ENCODE assay signal across 9 cellular contexts in genomic region chr20:48295966-48296421, GRCh38.
DNase-seq lines count a peak whose midpoint lies in the region; ATAC-seq and TF ChIP-seq lines count a peak whose summit lies in the region.
"Had no signal": no experiment of that assay in that cellular context is flagged by ENCODE, and none has a peak within 500 bp of the region (broad histone marks: within the 10 kb centered on the region; RNA-seq: fewer than 3 reads in every experiment).

No MANE protein-coding gene starts in this region.

- H3K36me3 ChIP-seq in brain microvascular endothelial cell (replicated peaks) = no peaks in the 10 kb centered on the region
- no peaks in the 10 kb centered on the region for H3K36me3 ChIP-seq in effector memory CD4-positive, alpha-beta T cell (ENCODE audit: control insufficient read depth, insufficient read depth, low read length)
- H3K36me3 ChIP-seq: WERI-Rb-1 had no signal

- H3K27me3 ChIP-seq in brain microvascular endothelial cell (replicated peaks) = no peaks in the 10 kb centered on the region
- no peaks in the 10 kb centered on the region for H3K27me3 ChIP-seq in effector memory CD4-positive, alpha-beta T cell (replicated peaks; ENCODE audit: control insufficient read depth, insufficient read depth, low read length, poor library complexity, severe bottlenecking)

- no peaks in the 10 kb centered on the region for H3K4me1 ChIP-seq in effector memory CD4-positive, alpha-beta T cell (ENCODE audit: control insufficient read depth, insufficient read depth, low read length, poor library complexity, severe bottlenecking)

- in situ Hi-C loops in brain microvascular endothelial cell (cut with HindIII; ENCODE audit: low pct_ligation_motif_present, low sequenced_read_pairs) = no loop called here
- in situ Hi-C loops in G401 (cut with HindIII; ENCODE audit: low sequenced_read_pairs) = no loop called here

- intact Hi-C loops in left colon (cut with DNase I, micrococcal nuclease) = no loop called here

- H3K4me3 ChIP-seq in brain microvascular endothelial cell (ENCODE audit: low read depth, low read length) = no peak overlapping the region
- H3K4me3 ChIP-seq in effector memory CD4-positive, alpha-beta T cell (ENCODE audit: insufficient read depth, low read depth, low read length, poor library complexity, severe bottlenecking) = no peak overlapping the region

- no peak for TF ChIP-seq CTCF in brain microvascular endothelial cell (IDR thresholded peaks at IDR 0.05; ENCODE audit: low read depth, low read length, missing control alignments)

- H3K9me3 ChIP-seq in effector memory CD4-positive, alpha-beta T cell (ENCODE audit: control insufficient read depth, low read length) = no peaks in the 10 kb centered on the region

- DNase-seq in M059J (ENCODE audit: low read depth) (peak; percentile 70), brain microvascular endothelial cell (peak; percentile 62), left colon (no peak), superior temporal gyrus (ENCODE audit: extremely low spot score) (peak; percentile 64), G401 (ENCODE audit: low spot score) (no peak)
- no peak for DNase-seq in effector memory CD4-positive, alpha-beta T cell
- DNase-seq: stimulated activated naive CD8-positive, alpha-beta T cell treated with anti-CD3 and anti-CD28 coated beads, Interleukin-15, Interleukin-2, amounts not matched to agents 100 U/mL and 50 U/mL, for 24 hours; WERI-Rb-1 had no signal

- peak overlapping the region; percentile 31 for H3K27ac ChIP-seq in brain microvascular endothelial cell
- H3K27ac ChIP-seq in effector memory CD4-positive, alpha-beta T cell (ENCODE audit: insufficient read depth, low read length, poor library complexity, severe bottlenecking) = no peak overlapping the region
- H3K27ac ChIP-seq: WERI-Rb-1 had no signal

- ATAC-seq in left colon = peak; percentile 26
- no peak for ATAC-seq in GM19397 (IDR thresholded peaks at IDR 0.05; ENCODE audit: unreplicated experiment)
- ATAC-seq: stimulated activated naive CD8-positive, alpha-beta T cell treated with anti-CD3 and anti-CD28 coated beads, Interleukin-15, Interleukin-2, amounts not matched to agents 100 U/mL and 50 U/mL, for 24 hours had no signal

Comparison
In these comparisons a context has a peak if more than half of its experiments do, and no peak if none do; other contexts are left out.
1. DNase-seq: peak in M059J (single experiment), brain microvascular endothelial cell (single experiment) and superior temporal gyrus (single experiment); none in left colon (0 of 2), G401 (single experiment) and effector memory CD4-positive, alpha-beta T cell (0 of 3).